8 cellular contexts compared by ENCODE assay signal in genomic region chr7:99409192-99409572, GRCh38. TPM values are rescaled to one million over a fixed set of nuclear protein-coding genes. Genes with fewer than 3 reads are reported as not detected.
A peak's percentile ranks its signal among the peaks of the same experiment; 100 is the strongest.
DNase-seq lines count a peak whose midpoint lies in the region; ATAC-seq and TF ChIP-seq lines count a peak whose summit lies in the region.

No MANE protein-coding gene starts in this region.

- H3K79me2 ChIP-seq in Karpas-422 (ENCODE audit: low read length), result peaks cover 69% of the 10 kb centered on the region

- peaks cover 17% of the 10 kb centered on the region for H3K36me3 ChIP-seq in Karpas-422 (ENCODE audit: insufficient read depth, low read length)
- peaks cover 3 to 7% of the 10 kb centered on the region in 2 donors for H3K36me3 ChIP-seq in aorta (ENCODE audit: control insufficient read depth in 1 of 2, insufficient read depth in 2 of 2, low read length in 1 of 2)

- H3K4me2 ChIP-seq in Karpas-422 (ENCODE audit: low read depth, low read length, poor library complexity, severe bottlenecking), result peak overlapping the region; percentile 98

- H3K4me1 Mint-ChIP-seq in activated T-cell treated with anti-CD3 and anti-CD28 coated beads, Interleukin-2, amount 50 U/mL, for 4 hours (ENCODE audit: low read depth), result peaks cover 39% of the 10 kb centered on the region
- H3K4me1 Mint-ChIP-seq in brain (peaks cover 41% of the 10 kb centered on the region), memory B cell (peaks cover 21% of the 10 kb centered on the region)

- peaks cover 30% of the 10 kb centered on the region for H4K20me1 ChIP-seq in Karpas-422 (ENCODE audit: insufficient read depth, low read depth, low read length)

- TF ChIP-seq CTCF in brain (conservative IDR thresholded peaks at IDR 0.05), result no peak

- peak overlapping the region; percentile 86 for H3K27ac ChIP-seq in Karpas-422 (ENCODE audit: low read length)
- H3K27ac ChIP-seq in aorta (ENCODE audit: low read depth in 1 of 2, low read length in 2 of 2), result peak overlapping the region in 1 of 2 donors; percentile 33

- H3K27ac Mint-ChIP-seq in brain (peak overlapping the region; percentile 96 to 100 (median 98)), memory B cell (peak overlapping the region; percentile 93)

- ATAC-seq in activated T-cell treated with anti-CD3 and anti-CD28 coated beads, Interleukin-2, amount 50 U/mL, for 4 hours, result peak; percentile 15 to 25
- ATAC-seq in memory B cell (ENCODE audit: low read depth) (peak; percentile 11), aorta (ENCODE audit: low FRiP score) (no peak)

- H2AFZ ChIP-seq in Karpas-422 (ENCODE audit: low read length), result peak overlapping the region; percentile 96; the same call in 1 of the 2 replicates

- peaks cover 27% of the 10 kb centered on the region for H3K36me3 Mint-ChIP-seq in activated T-cell treated with anti-CD3 and anti-CD28 coated beads, Interleukin-2, amount 50 U/mL, for 4 hours (ENCODE audit: insufficient read depth)
- H3K36me3 Mint-ChIP-seq in brain (peaks cover 50% of the 10 kb centered on the region), memory B cell (peaks cover 7% of the 10 kb centered on the region)

- H3K27me3 Mint-ChIP-seq in activated T-cell treated with anti-CD3 and anti-CD28 coated beads, Interleukin-2, amount 50 U/mL, for 4 hours (ENCODE audit: low read depth), result no peaks in the 10 kb centered on the region
- H3K27me3 Mint-ChIP-seq in brain, result peaks cover 15% of the 10 kb centered on the region
- H3K27me3 Mint-ChIP-seq in memory B cell, result no peaks in the 10 kb centered on the region

- in situ Hi-C loops in KBM-7 (cut with MboI; ENCODE audit: low pct_unique_long_range_greater_than_20kb, low sequenced_read_pairs), result no loop called here

- no peak for DNase-seq in activated T-cell treated with anti-CD3 and anti-CD28 coated beads, Interleukin-2, amount 50 U/mL, for 4 hours
- DNase-seq in activated T-cell treated with anti-CD3 and anti-CD28 coated beads, Interleukin-2, amount 50 U/mL, for 1 hour, result no peak
- DNase-seq in Karpas-422, result peak; percentile 66
- DNase-seq in memory B cell (ENCODE audit: low spot score in 2 of 2), result peak in 1 of 2 donors; percentile 7
- no peak for DNase-seq in aorta
- DNase-seq in islet precursor cell, result no peak
- no peak for DNase-seq in KBM-7

- intact Hi-C loops in aorta (cut with DNase I), result loop anchor here in 1 of 2 donors (2.0 to 10.0 kb wide), 2 partner anchors 34 to 374 kb away; partner anchors contain the start of gene ARPC1B

- H3K9ac ChIP-seq in Karpas-422 (ENCODE audit: low read length), result peak overlapping the region; percentile 99

- H3K9me2 ChIP-seq in Karpas-422 (replicated peaks; ENCODE audit: insufficient read depth, low read length), result no peaks in the 10 kb centered on the region

- H3K9me3 Mint-ChIP-seq in activated T-cell treated with anti-CD3 and anti-CD28 coated beads, Interleukin-2, amount 50 U/mL, for 4 hours, result no peaks in the 10 kb centered on the region
- peaks cover 0 to 3% (median 0%) of the 10 kb centered on the region in 5 experiments for H3K9me3 Mint-ChIP-seq in brain
- no peaks in the 10 kb centered on the region for H3K9me3 Mint-ChIP-seq in memory B cell

- no peaks in the 10 kb centered on the region for H3K27me3 ChIP-seq in Karpas-422 (ENCODE audit: low read length)
- no peaks in the 10 kb centered on the region for H3K27me3 ChIP-seq in aorta (ENCODE audit: control insufficient read depth in 1 of 2, insufficient read depth in 2 of 2, low read length in 1 of 2)

- H3K4me3 ChIP-seq in Karpas-422 (ENCODE audit: low read length), result peak overlapping the region; percentile 97
- peak overlapping the region; percentile 23 to 67 for H3K4me3 ChIP-seq in aorta (ENCODE audit: low read length in 2 of 2)

- H3K9me3 ChIP-seq in Karpas-422 (ENCODE audit: low read length), result no peaks in the 10 kb centered on the region
- no peaks in the 10 kb centered on the region for H3K9me3 ChIP-seq in aorta (ENCODE audit: control insufficient read depth, low read length)

- 0 to 1% methylated on average over 18 of the region's 18 CpGs for WGBS in aorta, 2 donors

- H3K4me3 Mint-ChIP-seq in activated T-cell treated with anti-CD3 and anti-CD28 coated beads, Interleukin-2, amount 50 U/mL, for 4 hours, result peak overlapping the region; percentile 100
- H3K4me3 Mint-ChIP-seq in brain, result peak overlapping the region; percentile 94 to 99 (median 97)
- peak overlapping the region; percentile 91 for H3K4me3 Mint-ChIP-seq in memory B cell

- H3K4me1 ChIP-seq in Karpas-422 (ENCODE audit: low read length) (peaks cover 30% of the 10 kb centered on the region), aorta (ENCODE audit: control insufficient read depth in 1 of 2, insufficient read depth in 2 of 2, low read length in 2 of 2) (peaks cover 0 to 3% of the 10 kb centered on the region in 2 donors)

RNA-seq across cellular contexts. Expression of gene BUD31, which starts 0.4 kb away (rescaled TPM):
- 100 to 1,000 TPM; 174 to 231 (median 178) TPM for total RNA-seq in activated T-cell treated with anti-CD3 and anti-CD28 coated beads, Interleukin-2, amount 50 U/mL, for 4 hours
- 63.7 and 81.8 TPM in 2 replicates for total RNA-seq in Karpas-422 (2014; rRNA removed; shearing (Covaris generic); ENCODE audit: low replicate concordance)
- 107 TPM for polyA plus RNA-seq in brain (ENCODE audit: insufficient read depth, low read depth, low replicate concordance)
- 10 to 100 TPM; 53.5 to 57.0 TPM for total RNA-seq in aorta
- polyA plus RNA-seq in aorta, result 100 to 1,000 TPM in 1 of 2 donors, 10 to 100 TPM in 1; 89.1 to 135 TPM

RNA-seq across cellular contexts. Expression of gene PDAP1, which starts 0.8 kb away (rescaled TPM):
- total RNA-seq in activated T-cell treated with anti-CD3 and anti-CD28 coated beads, Interleukin-2, amount 50 U/mL, for 4 hours, result 100 to 1,000 TPM; 231 to 255 (median 235) TPM
- total RNA-seq in Karpas-422 (2014; rRNA removed; shearing (Covaris generic); ENCODE audit: low replicate concordance), result 14.2 and 43.0 TPM in 2 replicates
- polyA plus RNA-seq in brain (ENCODE audit: insufficient read depth, low read depth, low replicate concordance) (258 TPM), aorta (100 to 1,000 TPM; 174 to 223 TPM)
- 10 to 100 TPM; 74.8 to 94.9 TPM for total RNA-seq in aorta

RNA-seq across cellular contexts. Expression of gene PTCD1, which starts 29.4 kb away (rescaled TPM):
- 10 to 100 TPM; 11.9 to 15.1 (median 13.9) TPM for total RNA-seq in activated T-cell treated with anti-CD3 and anti-CD28 coated beads, Interleukin-2, amount 50 U/mL, for 4 hours
- total RNA-seq in Karpas-422 (2014; rRNA removed; shearing (Covaris generic); ENCODE audit: low replicate concordance), result 2.5 and 7.6 TPM in 2 replicates
- polyA plus RNA-seq in brain (ENCODE audit: insufficient read depth, low read depth, low replicate concordance) (5.1 TPM), aorta (1 to 10 TPM in 1 of 2 donors, under 1 TPM in 1; 0.63 to 5.5 TPM)
- 1 to 10 TPM; 5.4 to 6.0 TPM for total RNA-seq in aorta

RNA-seq across cellular contexts. Expression of gene CPSF4, which starts 29.6 kb away (rescaled TPM):
- total RNA-seq in activated T-cell treated with anti-CD3 and anti-CD28 coated beads, Interleukin-2, amount 50 U/mL, for 4 hours, result 10 to 100 TPM; 85.8 to 99.9 (median 86.9) TPM
- total RNA-seq in Karpas-422 (2014; rRNA removed; shearing (Covaris generic); ENCODE audit: low replicate concordance), result 48.7 and 63.6 TPM in 2 replicates
- polyA plus RNA-seq in brain (ENCODE audit: insufficient read depth, low read depth, low replicate concordance) (39.9 TPM), aorta (10 to 100 TPM; 24.2 to 48.9 TPM)
- 10 to 100 TPM; 30.4 to 33.6 TPM for total RNA-seq in aorta

RNA-seq across cellular contexts. Expression of gene ARPC1B, which starts 34.7 kb away (rescaled TPM):
- total RNA-seq in activated T-cell treated with anti-CD3 and anti-CD28 coated beads, Interleukin-2, amount 50 U/mL, for 4 hours, result 100 to 1,000 TPM; 240 to 282 (median 274) TPM
- 146 and 305 TPM in 2 replicates for total RNA-seq in Karpas-422 (2014; rRNA removed; shearing (Covaris generic); ENCODE audit: low replicate concordance)
- 47.3 TPM for polyA plus RNA-seq in brain (ENCODE audit: insufficient read depth, low read depth, low replicate concordance)
- 100 to 1,000 TPM; 134 to 172 TPM for total RNA-seq in aorta
- 100 to 1,000 TPM; 153 to 262 TPM for polyA plus RNA-seq in aorta
